ENCODE assay signal across 1 cellular context in the genomic region with DNA sequence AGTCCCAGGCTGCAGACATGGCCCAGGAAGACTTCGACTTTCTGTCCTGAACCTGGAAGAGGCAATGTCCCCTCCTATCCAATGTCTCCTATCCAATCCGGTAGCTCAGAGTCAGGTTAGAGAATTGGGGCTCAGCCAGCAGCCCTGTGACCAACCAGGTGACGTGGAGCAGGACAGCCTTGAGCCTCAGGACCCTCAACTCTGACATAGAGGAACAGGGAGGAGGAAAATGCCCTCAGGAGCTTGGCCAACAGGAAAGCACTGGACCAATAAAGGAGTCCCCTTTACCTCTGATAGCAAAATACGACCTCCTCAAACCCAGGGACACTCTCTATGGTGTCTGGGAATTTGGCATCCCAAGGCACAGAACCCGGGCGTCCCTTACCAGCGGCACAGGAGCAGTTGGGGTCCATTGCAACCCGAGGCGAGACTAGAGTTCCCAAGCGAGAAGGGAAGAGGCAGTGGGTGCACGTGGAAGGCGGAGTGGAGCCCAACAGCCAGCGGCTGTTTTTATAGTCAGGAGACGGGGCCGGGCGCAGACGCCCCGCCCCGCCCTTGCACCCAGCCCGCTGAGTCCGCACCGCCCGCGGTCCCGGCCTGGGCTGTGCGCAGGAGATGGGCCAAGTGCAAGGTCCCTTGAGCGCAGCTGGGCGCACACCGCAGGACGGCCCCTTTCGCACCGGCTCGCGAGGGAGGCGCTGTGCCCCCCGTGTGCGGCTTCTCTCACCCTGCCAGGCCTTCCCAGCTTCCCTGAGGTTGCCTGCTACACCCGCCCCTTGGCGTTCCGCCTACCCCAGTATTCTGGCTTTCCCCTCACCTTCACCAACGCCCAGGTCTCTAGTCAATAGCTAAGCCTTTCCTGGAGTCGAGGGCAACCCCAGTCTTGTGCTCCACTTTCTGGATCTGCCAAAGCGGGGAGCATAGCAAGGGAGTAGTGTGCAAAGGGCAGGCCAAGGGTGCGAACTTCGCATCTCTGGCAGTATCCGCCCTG.
TF ChIP-seq lines count a peak whose summit lies in the region.

A gene (minus strand): TSS at position 485 of the 991 bp plus-strand sequence. CDS start 72 bp downstream, at position 413.

TF ChIP-seq in liver, 16 proteins besides CTCF, POLR2A, EP300 and RAD21 (continued from another document):
- TF ChIP-seq, protein P1, sequence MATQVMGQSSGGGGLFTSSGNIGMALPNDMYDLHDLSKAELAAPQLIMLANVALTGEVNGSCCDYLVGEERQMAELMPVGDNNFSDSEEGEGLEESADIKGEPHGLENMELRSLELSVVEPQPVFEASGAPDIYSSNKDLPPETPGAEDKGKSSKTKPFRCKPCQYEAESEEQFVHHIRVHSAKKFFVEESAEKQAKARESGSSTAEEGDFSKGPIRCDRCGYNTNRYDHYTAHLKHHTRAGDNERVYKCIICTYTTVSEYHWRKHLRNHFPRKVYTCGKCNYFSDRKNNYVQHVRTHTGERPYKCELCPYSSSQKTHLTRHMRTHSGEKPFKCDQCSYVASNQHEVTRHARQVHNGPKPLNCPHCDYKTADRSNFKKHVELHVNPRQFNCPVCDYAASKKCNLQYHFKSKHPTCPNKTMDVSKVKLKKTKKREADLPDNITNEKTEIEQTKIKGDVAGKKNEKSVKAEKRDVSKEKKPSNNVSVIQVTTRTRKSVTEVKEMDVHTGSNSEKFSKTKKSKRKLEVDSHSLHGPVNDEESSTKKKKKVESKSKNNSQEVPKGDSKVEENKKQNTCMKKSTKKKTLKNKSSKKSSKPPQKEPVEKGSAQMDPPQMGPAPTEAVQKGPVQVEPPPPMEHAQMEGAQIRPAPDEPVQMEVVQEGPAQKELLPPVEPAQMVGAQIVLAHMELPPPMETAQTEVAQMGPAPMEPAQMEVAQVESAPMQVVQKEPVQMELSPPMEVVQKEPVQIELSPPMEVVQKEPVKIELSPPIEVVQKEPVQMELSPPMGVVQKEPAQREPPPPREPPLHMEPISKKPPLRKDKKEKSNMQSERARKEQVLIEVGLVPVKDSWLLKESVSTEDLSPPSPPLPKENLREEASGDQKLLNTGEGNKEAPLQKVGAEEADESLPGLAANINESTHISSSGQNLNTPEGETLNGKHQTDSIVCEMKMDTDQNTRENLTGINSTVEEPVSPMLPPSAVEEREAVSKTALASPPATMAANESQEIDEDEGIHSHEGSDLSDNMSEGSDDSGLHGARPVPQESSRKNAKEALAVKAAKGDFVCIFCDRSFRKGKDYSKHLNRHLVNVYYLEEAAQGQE (IDR thresholded peaks at IDR 0.05) = peak; percentile 75
- TF ChIP-seq, protein P2, sequence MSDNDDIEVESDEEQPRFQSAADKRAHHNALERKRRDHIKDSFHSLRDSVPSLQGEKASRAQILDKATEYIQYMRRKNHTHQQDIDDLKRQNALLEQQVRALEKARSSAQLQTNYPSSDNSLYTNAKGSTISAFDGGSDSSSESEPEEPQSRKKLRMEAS (IDR thresholded peaks at IDR 0.05) = no peak
- TF ChIP-seq NR2F2 (IDR thresholded peaks at IDR 0.05) = no peak
- TF ChIP-seq HNF4G (IDR thresholded peaks at IDR 0.05) = peak; percentile 44
- peak in 1 of 2 donors; percentile 58 for TF ChIP-seq JUND (IDR thresholded peaks at IDR 0.05)
- TF ChIP-seq TAF1 (conservative IDR thresholded peaks at IDR 0.05) = peak; percentile 94
- TF ChIP-seq, protein P3, sequence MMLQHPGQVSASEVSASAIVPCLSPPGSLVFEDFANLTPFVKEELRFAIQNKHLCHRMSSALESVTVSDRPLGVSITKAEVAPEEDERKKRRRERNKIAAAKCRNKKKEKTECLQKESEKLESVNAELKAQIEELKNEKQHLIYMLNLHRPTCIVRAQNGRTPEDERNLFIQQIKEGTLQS (IDR thresholded peaks at IDR 0.05) = peak; percentile 15
- no peak for TF ChIP-seq FOXA2 (IDR thresholded peaks at IDR 0.05)
- TF ChIP-seq RXRA (IDR thresholded peaks at IDR 0.05) = peak; percentile 36 to 71
- TF ChIP-seq, protein P4, sequence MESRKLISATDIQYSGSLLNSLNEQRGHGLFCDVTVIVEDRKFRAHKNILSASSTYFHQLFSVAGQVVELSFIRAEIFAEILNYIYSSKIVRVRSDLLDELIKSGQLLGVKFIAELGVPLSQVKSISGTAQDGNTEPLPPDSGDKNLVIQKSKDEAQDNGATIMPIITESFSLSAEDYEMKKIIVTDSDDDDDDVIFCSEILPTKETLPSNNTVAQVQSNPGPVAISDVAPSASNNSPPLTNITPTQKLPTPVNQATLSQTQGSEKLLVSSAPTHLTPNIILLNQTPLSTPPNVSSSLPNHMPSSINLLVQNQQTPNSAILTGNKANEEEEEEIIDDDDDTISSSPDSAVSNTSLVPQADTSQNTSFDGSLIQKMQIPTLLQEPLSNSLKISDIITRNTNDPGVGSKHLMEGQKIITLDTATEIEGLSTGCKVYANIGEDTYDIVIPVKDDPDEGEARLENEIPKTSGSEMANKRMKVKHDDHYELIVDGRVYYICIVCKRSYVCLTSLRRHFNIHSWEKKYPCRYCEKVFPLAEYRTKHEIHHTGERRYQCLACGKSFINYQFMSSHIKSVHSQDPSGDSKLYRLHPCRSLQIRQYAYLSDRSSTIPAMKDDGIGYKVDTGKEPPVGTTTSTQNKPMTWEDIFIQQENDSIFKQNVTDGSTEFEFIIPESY (IDR thresholded peaks at IDR 0.05) = peak; percentile 48
- peak in 1 of 2 donors; percentile 16 for TF ChIP-seq GABPA (IDR thresholded peaks at IDR 0.05 in 1 of 2, conservative IDR thresholded peaks at IDR 0.05 in 1 of 2)
- peak; percentile 63 for TF ChIP-seq HNF4A (conservative IDR thresholded peaks at IDR 0.05)
- TF ChIP-seq EGR1 (IDR thresholded peaks at IDR 0.05; ENCODE audit: low read depth in 2 of 2) = peak in 1 of 2 donors; percentile 32
